Comparison of ENCODE assay signal across 1 cellular context in genomic region chr4:6731301-6731641, GRCh38.
TF ChIP-seq lines count a peak whose summit lies in the region.

No MANE protein-coding gene starts in this region.

TF ChIP-seq in A549, 52 proteins besides CTCF, POLR2A, EP300 and RAD21 (continued from another document):
- TF ChIP-seq, protein P1, sequence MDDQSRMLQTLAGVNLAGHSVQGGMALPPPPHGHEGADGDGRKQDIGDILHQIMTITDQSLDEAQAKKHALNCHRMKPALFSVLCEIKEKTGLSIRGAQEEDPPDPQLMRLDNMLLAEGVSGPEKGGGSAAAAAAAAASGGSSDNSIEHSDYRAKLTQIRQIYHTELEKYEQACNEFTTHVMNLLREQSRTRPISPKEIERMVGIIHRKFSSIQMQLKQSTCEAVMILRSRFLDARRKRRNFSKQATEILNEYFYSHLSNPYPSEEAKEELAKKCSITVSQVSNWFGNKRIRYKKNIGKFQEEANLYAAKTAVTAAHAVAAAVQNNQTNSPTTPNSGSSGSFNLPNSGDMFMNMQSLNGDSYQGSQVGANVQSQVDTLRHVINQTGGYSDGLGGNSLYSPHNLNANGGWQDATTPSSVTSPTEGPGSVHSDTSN (IDR thresholded peaks at IDR 0.05): no peak
- TF ChIP-seq JUN (IDR thresholded peaks at IDR 0.05) (no peak), CEBPB (IDR thresholded peaks at IDR 0.05) (no peak), EHMT2 (IDR thresholded peaks at IDR 0.05; ENCODE audit: low read depth) (no peak), RARB (CRISPR knock-in tag; IDR thresholded peaks at IDR 0.05) (no peak), PHF8 (IDR thresholded peaks at IDR 0.05; ENCODE audit: borderline replicate concordance, low read depth) (no peak), NR3C1 (IDR thresholded peaks at IDR 0.05) (no peak), ZSCAN20 (CRISPR knock-in tag; IDR thresholded peaks at IDR 0.05) (no peak), GATA3 (IDR thresholded peaks at IDR 0.05; ENCODE audit: borderline replicate concordance) (no peak), CBX2 (IDR thresholded peaks at IDR 0.05; ENCODE audit: borderline replicate concordance, low read depth) (no peak), ESRRA (IDR thresholded peaks at IDR 0.05; ENCODE audit: borderline replicate concordance, low read length) (no peak)
- TF ChIP-seq, protein P2, sequence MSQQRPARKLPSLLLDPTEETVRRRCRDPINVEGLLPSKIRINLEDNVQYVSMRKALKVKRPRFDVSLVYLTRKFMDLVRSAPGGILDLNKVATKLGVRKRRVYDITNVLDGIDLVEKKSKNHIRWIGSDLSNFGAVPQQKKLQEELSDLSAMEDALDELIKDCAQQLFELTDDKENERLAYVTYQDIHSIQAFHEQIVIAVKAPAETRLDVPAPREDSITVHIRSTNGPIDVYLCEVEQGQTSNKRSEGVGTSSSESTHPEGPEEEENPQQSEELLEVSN (IDR thresholded peaks at IDR 0.05; ENCODE audit: borderline replicate concordance, low read depth): no peak
